1 cellular context compared by ENCODE assay signal in the genomic region with DNA sequence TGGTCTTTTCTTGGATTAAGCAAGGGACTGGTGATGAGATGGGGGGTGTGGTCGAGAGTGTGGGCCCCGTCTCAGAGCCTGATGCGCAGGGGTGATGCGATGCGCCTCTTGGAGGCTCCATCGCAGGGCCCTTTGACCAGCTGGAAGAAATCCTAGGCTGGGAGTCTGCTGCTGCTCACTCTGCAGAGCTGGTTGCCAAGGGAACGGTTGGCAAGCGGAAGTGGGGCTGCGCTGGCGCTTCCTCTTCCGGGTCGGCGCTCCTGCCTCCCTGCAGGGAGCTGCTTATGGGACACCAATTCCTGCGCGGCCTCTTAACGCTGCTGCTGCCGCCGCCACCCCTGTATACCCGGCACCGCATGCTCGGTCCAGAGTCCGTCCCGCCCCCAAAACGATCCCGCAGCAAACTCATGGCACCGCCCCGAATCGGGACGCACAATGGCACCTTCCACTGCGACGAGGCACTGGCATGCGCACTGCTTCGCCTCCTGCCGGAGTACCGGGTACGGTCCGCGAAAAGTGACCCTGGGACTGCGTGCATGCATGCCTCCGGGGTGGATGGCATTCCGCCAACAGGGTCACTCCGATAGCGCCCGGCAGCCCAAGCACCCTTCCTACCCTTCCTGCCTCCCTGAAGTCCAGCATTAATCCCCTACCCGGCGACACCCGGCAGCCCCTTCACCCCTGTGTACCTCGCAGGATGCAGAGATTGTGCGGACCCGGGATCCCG.
TF ChIP-seq lines count a peak whose summit lies in the region.

A gene with protein sequence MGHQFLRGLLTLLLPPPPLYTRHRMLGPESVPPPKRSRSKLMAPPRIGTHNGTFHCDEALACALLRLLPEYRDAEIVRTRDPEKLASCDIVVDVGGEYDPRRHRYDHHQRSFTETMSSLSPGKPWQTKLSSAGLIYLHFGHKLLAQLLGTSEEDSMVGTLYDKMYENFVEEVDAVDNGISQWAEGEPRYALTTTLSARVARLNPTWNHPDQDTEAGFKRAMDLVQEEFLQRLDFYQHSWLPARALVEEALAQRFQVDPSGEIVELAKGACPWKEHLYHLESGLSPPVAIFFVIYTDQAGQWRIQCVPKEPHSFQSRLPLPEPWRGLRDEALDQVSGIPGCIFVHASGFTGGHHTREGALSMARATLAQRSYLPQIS (plus strand): TSS at position 242 of the 727 bp plus-strand sequence. CDS start 43 bp downstream, at position 285.

TF ChIP-seq in HepG2, 621 proteins besides CTCF, POLR2A, EP300 and RAD21 (continued from another document and continues in another):
- TF ChIP-seq, protein P1, sequence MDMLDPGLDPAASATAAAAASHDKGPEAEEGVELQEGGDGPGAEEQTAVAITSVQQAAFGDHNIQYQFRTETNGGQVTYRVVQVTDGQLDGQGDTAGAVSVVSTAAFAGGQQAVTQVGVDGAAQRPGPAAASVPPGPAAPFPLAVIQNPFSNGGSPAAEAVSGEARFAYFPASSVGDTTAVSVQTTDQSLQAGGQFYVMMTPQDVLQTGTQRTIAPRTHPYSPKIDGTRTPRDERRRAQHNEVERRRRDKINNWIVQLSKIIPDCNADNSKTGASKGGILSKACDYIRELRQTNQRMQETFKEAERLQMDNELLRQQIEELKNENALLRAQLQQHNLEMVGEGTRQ (IDR thresholded peaks at IDR 0.05; ENCODE audit: low read depth, low read length) = no peak
- TF ChIP-seq, protein P1 (CRISPR knock-in tag; IDR thresholded peaks at IDR 0.05; ENCODE audit: borderline replicate concordance) = no peak
- TF ChIP-seq ZSCAN22 (CRISPR knock-in tag; IDR thresholded peaks at IDR 0.05) (peak; percentile 58; the same call in 1 of the 2 replicates), NR2F6 (IDR thresholded peaks at IDR 0.05) (no peak), NR2F6 (CRISPR knock-in tag; IDR thresholded peaks at IDR 0.05) (no peak), NFKBIZ (CRISPR knock-in tag; IDR thresholded peaks at IDR 0.05) (peak; percentile 63; the same call in 1 of the 2 replicates), PTBP1 (IDR thresholded peaks at IDR 0.05; ENCODE audit: low read depth, low read length, poor library complexity, severe bottlenecking) (no peak), ZNF572 (CRISPR knock-in tag; IDR thresholded peaks at IDR 0.05) (0 out of 2 replicates have a peak, but pooled peaks have one; percentile 16), XBP1 (CRISPR knock-in tag; IDR thresholded peaks at IDR 0.05) (no peak), ZNF17 (CRISPR knock-in tag; IDR thresholded peaks at IDR 0.05) (no peak), ZNF83 (CRISPR knock-in tag; IDR thresholded peaks at IDR 0.05; ENCODE audit: borderline replicate concordance) (no peak), ZNF781 (CRISPR knock-in tag; IDR thresholded peaks at IDR 0.05; ENCODE audit: borderline replicate concordance, not compliant biosample characterization) (no peak), ZNF33A (CRISPR knock-in tag; IDR thresholded peaks at IDR 0.05; ENCODE audit: borderline replicate concordance) (no peak), NFKB2 (CRISPR knock-in tag; IDR thresholded peaks at IDR 0.05; ENCODE audit: borderline replicate concordance) (peak; percentile 80; the same call in 1 of the 2 replicates), ZNF501 (CRISPR knock-in tag; IDR thresholded peaks at IDR 0.05) (peak; percentile 93), ZBTB7A (CRISPR knock-in tag; IDR thresholded peaks at IDR 0.05) (peak; percentile 37; the same call in 1 of the 2 replicates), ZNF430 (CRISPR knock-in tag; IDR thresholded peaks at IDR 0.05) (peak; percentile 62; the same call in 1 of the 2 replicates), ZNF644 (CRISPR knock-in tag; IDR thresholded peaks at IDR 0.05; ENCODE audit: low read depth) (no peak), ZNF552 (CRISPR knock-in tag; IDR thresholded peaks at IDR 0.05; ENCODE audit: borderline replicate concordance) (0 out of 2 replicates have a peak, but pooled peaks have one; percentile 67), GABPB1 (CRISPR knock-in tag; IDR thresholded peaks at IDR 0.05) (peak; percentile 100), RELA (CRISPR knock-in tag; IDR thresholded peaks at IDR 0.05) (peak; percentile 72), REXO4 (CRISPR knock-in tag; IDR thresholded peaks at IDR 0.05; ENCODE audit: borderline replicate concordance) (no peak), ZNF101 (CRISPR knock-in tag; IDR thresholded peaks at IDR 0.05; ENCODE audit: borderline replicate concordance, low read depth) (0 out of 2 replicates have a peak, but pooled peaks have one; percentile 26), SIN3A (IDR thresholded peaks at IDR 0.05; ENCODE audit: borderline replicate concordance, low read depth, low read length) (peak; percentile 82; the same call in 1 of the 2 replicates), ZNF577 (CRISPR knock-in tag; IDR thresholded peaks at IDR 0.05; ENCODE audit: borderline replicate concordance, low read depth) (no peak), ZNF780A (CRISPR knock-in tag; IDR thresholded peaks at IDR 0.05) (peak; percentile 49; the same call in 1 of the 2 replicates), FOXP1 (IDR thresholded peaks at IDR 0.05) (no peak), FOXP1 (CRISPR knock-in tag; IDR thresholded peaks at IDR 0.05) (no peak), KDM5A (IDR thresholded peaks at IDR 0.05; ENCODE audit: borderline replicate concordance, low read length) (peak; percentile 71), ZNF567 (CRISPR knock-in tag; IDR thresholded peaks at IDR 0.05; ENCODE audit: borderline replicate concordance) (no peak), GTF3A (CRISPR knock-in tag; conservative IDR thresholded peaks at IDR 0.05) (peak; percentile 84; the same call in 1 of the 2 replicates), ZNF296 (CRISPR knock-in tag; conservative IDR thresholded peaks at IDR 0.05) (no peak), FLYWCH1 (CRISPR knock-in tag; IDR thresholded peaks at IDR 0.05) (no peak), BCL6 (CRISPR knock-in tag; IDR thresholded peaks at IDR 0.05) (no peak), HDAC6 (IDR thresholded peaks at IDR 0.05; ENCODE audit: low read depth, low read length) (no peak), ZNF234 (CRISPR knock-in tag; conservative IDR thresholded peaks at IDR 0.05) (no peak), TCF12 (IDR thresholded peaks at IDR 0.05) (no peak), TCF12 (CRISPR knock-in tag; IDR thresholded peaks at IDR 0.05) (0 out of 2 replicates have a peak, but pooled peaks have one; percentile 34), ZNF564 (CRISPR knock-in tag; IDR thresholded peaks at IDR 0.05) (peak; percentile 51; the same call in 1 of the 2 replicates), HNRNPLL (IDR thresholded peaks at IDR 0.05; ENCODE audit: low read depth, low read length, poor library complexity, severe bottlenecking) (peak; percentile 67), SRY (CRISPR knock-in tag; IDR thresholded peaks at IDR 0.05) (no peak), CBX5 (CRISPR knock-in tag; IDR thresholded peaks at IDR 0.05; ENCODE audit: borderline replicate concordance) (peak; percentile 66; the same call in 1 of the 2 replicates), ZNF878 (CRISPR knock-in tag; IDR thresholded peaks at IDR 0.05) (no peak), ZIK1 (CRISPR knock-in tag; IDR thresholded peaks at IDR 0.05; ENCODE audit: borderline replicate concordance, low read depth) (peak; percentile 55; the same call in 1 of the 2 replicates), IRF2 (CRISPR knock-in tag; IDR thresholded peaks at IDR 0.05) (peak; percentile 70), ZNF724P (CRISPR knock-in tag; IDR thresholded peaks at IDR 0.05; ENCODE audit: borderline replicate concordance) (peak; percentile 88; the same call in 1 of the 2 replicates), DMAP1 (CRISPR knock-in tag; IDR thresholded peaks at IDR 0.05) (peak; percentile 98), HNRNPK (IDR thresholded peaks at IDR 0.05; ENCODE audit: low read depth, low read length, poor library complexity, severe bottlenecking) (peak; percentile 51), ATF1 (CRISPR knock-in tag; IDR thresholded peaks at IDR 0.05) (no peak), ZNF282 (IDR thresholded peaks at IDR 0.05; ENCODE audit: partially characterized antibody) (no peak)
- TF ChIP-seq, protein P2, sequence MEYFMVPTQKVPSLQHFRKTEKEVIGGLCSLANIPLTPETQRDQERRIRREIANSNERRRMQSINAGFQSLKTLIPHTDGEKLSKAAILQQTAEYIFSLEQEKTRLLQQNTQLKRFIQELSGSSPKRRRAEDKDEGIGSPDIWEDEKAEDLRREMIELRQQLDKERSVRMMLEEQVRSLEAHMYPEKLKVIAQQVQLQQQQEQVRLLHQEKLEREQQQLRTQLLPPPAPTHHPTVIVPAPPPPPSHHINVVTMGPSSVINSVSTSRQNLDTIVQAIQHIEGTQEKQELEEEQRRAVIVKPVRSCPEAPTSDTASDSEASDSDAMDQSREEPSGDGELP (IDR thresholded peaks at IDR 0.05; ENCODE audit: borderline replicate concordance, low read depth) = peak; percentile 68; the same call in 1 of the 2 replicates
- TF ChIP-seq, protein P3, sequence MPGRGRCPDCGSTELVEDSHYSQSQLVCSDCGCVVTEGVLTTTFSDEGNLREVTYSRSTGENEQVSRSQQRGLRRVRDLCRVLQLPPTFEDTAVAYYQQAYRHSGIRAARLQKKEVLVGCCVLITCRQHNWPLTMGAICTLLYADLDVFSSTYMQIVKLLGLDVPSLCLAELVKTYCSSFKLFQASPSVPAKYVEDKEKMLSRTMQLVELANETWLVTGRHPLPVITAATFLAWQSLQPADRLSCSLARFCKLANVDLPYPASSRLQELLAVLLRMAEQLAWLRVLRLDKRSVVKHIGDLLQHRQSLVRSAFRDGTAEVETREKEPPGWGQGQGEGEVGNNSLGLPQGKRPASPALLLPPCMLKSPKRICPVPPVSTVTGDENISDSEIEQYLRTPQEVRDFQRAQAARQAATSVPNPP (CRISPR knock-in tag; IDR thresholded peaks at IDR 0.05) = peak; percentile 94
- TF ChIP-seq, protein P4, sequence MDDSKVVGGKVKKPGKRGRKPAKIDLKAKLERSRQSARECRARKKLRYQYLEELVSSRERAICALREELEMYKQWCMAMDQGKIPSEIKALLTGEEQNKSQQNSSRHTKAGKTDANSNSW (CRISPR knock-in tag; IDR thresholded peaks at IDR 0.05; ENCODE audit: borderline replicate concordance) = peak; percentile 41; the same call in 1 of the 2 replicates
- TF ChIP-seq, protein P5, sequence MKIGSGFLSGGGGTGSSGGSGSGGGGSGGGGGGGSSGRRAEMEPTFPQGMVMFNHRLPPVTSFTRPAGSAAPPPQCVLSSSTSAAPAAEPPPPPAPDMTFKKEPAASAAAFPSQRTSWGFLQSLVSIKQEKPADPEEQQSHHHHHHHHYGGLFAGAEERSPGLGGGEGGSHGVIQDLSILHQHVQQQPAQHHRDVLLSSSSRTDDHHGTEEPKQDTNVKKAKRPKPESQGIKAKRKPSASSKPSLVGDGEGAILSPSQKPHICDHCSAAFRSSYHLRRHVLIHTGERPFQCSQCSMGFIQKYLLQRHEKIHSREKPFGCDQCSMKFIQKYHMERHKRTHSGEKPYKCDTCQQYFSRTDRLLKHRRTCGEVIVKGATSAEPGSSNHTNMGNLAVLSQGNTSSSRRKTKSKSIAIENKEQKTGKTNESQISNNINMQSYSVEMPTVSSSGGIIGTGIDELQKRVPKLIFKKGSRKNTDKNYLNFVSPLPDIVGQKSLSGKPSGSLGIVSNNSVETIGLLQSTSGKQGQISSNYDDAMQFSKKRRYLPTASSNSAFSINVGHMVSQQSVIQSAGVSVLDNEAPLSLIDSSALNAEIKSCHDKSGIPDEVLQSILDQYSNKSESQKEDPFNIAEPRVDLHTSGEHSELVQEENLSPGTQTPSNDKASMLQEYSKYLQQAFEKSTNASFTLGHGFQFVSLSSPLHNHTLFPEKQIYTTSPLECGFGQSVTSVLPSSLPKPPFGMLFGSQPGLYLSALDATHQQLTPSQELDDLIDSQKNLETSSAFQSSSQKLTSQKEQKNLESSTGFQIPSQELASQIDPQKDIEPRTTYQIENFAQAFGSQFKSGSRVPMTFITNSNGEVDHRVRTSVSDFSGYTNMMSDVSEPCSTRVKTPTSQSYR (CRISPR knock-in tag; IDR thresholded peaks at IDR 0.05; ENCODE audit: borderline replicate concordance) = peak; percentile 47; the same call in 1 of the 2 replicates
- TF ChIP-seq, protein P6, sequence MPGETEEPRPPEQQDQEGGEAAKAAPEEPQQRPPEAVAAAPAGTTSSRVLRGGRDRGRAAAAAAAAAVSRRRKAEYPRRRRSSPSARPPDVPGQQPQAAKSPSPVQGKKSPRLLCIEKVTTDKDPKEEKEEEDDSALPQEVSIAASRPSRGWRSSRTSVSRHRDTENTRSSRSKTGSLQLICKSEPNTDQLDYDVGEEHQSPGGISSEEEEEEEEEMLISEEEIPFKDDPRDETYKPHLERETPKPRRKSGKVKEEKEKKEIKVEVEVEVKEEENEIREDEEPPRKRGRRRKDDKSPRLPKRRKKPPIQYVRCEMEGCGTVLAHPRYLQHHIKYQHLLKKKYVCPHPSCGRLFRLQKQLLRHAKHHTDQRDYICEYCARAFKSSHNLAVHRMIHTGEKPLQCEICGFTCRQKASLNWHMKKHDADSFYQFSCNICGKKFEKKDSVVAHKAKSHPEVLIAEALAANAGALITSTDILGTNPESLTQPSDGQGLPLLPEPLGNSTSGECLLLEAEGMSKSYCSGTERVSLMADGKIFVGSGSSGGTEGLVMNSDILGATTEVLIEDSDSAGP (CRISPR knock-in tag; IDR thresholded peaks at IDR 0.05; ENCODE audit: borderline replicate concordance) = peak; percentile 93
- TF ChIP-seq, protein P7, sequence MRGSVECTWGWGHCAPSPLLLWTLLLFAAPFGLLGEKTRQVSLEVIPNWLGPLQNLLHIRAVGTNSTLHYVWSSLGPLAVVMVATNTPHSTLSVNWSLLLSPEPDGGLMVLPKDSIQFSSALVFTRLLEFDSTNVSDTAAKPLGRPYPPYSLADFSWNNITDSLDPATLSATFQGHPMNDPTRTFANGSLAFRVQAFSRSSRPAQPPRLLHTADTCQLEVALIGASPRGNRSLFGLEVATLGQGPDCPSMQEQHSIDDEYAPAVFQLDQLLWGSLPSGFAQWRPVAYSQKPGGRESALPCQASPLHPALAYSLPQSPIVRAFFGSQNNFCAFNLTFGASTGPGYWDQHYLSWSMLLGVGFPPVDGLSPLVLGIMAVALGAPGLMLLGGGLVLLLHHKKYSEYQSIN (CRISPR knock-in tag; IDR thresholded peaks at IDR 0.05; ENCODE audit: borderline replicate concordance) = no peak
- TF ChIP-seq, protein P8, sequence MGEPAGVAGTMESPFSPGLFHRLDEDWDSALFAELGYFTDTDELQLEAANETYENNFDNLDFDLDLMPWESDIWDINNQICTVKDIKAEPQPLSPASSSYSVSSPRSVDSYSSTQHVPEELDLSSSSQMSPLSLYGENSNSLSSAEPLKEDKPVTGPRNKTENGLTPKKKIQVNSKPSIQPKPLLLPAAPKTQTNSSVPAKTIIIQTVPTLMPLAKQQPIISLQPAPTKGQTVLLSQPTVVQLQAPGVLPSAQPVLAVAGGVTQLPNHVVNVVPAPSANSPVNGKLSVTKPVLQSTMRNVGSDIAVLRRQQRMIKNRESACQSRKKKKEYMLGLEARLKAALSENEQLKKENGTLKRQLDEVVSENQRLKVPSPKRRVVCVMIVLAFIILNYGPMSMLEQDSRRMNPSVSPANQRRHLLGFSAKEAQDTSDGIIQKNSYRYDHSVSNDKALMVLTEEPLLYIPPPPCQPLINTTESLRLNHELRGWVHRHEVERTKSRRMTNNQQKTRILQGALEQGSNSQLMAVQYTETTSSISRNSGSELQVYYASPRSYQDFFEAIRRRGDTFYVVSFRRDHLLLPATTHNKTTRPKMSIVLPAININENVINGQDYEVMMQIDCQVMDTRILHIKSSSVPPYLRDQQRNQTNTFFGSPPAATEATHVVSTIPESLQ (CRISPR knock-in tag; conservative IDR thresholded peaks at IDR 0.05) = no peak
